1 cellular context compared by ENCODE assay signal in the genomic region with DNA sequence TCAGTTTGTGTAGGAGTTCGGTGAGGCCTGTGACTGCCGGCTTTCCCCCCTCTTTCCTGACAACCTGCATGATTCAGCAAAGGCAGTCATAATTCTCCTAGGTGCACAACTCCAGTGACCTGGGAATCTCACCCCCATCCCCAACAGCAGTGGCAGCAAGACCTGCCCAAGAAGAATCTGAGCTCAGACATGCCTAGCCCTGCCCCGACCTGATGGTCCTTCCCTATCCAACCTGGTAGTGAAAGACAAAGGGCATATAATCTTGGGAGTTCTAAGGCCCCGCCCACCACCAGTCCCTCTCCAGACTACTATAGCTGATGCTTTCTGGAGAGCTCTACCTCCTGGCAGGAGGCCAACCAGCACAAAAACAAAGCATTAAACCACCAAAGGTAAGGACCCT.
TF ChIP-seq lines count a peak whose summit lies in the region.

No MANE protein-coding gene starts in this region.

TF ChIP-seq in GM23338, 12 proteins besides CTCF, POLR2A, EP300 and RAD21 (continued from another document):
- TF ChIP-seq, protein P1, sequence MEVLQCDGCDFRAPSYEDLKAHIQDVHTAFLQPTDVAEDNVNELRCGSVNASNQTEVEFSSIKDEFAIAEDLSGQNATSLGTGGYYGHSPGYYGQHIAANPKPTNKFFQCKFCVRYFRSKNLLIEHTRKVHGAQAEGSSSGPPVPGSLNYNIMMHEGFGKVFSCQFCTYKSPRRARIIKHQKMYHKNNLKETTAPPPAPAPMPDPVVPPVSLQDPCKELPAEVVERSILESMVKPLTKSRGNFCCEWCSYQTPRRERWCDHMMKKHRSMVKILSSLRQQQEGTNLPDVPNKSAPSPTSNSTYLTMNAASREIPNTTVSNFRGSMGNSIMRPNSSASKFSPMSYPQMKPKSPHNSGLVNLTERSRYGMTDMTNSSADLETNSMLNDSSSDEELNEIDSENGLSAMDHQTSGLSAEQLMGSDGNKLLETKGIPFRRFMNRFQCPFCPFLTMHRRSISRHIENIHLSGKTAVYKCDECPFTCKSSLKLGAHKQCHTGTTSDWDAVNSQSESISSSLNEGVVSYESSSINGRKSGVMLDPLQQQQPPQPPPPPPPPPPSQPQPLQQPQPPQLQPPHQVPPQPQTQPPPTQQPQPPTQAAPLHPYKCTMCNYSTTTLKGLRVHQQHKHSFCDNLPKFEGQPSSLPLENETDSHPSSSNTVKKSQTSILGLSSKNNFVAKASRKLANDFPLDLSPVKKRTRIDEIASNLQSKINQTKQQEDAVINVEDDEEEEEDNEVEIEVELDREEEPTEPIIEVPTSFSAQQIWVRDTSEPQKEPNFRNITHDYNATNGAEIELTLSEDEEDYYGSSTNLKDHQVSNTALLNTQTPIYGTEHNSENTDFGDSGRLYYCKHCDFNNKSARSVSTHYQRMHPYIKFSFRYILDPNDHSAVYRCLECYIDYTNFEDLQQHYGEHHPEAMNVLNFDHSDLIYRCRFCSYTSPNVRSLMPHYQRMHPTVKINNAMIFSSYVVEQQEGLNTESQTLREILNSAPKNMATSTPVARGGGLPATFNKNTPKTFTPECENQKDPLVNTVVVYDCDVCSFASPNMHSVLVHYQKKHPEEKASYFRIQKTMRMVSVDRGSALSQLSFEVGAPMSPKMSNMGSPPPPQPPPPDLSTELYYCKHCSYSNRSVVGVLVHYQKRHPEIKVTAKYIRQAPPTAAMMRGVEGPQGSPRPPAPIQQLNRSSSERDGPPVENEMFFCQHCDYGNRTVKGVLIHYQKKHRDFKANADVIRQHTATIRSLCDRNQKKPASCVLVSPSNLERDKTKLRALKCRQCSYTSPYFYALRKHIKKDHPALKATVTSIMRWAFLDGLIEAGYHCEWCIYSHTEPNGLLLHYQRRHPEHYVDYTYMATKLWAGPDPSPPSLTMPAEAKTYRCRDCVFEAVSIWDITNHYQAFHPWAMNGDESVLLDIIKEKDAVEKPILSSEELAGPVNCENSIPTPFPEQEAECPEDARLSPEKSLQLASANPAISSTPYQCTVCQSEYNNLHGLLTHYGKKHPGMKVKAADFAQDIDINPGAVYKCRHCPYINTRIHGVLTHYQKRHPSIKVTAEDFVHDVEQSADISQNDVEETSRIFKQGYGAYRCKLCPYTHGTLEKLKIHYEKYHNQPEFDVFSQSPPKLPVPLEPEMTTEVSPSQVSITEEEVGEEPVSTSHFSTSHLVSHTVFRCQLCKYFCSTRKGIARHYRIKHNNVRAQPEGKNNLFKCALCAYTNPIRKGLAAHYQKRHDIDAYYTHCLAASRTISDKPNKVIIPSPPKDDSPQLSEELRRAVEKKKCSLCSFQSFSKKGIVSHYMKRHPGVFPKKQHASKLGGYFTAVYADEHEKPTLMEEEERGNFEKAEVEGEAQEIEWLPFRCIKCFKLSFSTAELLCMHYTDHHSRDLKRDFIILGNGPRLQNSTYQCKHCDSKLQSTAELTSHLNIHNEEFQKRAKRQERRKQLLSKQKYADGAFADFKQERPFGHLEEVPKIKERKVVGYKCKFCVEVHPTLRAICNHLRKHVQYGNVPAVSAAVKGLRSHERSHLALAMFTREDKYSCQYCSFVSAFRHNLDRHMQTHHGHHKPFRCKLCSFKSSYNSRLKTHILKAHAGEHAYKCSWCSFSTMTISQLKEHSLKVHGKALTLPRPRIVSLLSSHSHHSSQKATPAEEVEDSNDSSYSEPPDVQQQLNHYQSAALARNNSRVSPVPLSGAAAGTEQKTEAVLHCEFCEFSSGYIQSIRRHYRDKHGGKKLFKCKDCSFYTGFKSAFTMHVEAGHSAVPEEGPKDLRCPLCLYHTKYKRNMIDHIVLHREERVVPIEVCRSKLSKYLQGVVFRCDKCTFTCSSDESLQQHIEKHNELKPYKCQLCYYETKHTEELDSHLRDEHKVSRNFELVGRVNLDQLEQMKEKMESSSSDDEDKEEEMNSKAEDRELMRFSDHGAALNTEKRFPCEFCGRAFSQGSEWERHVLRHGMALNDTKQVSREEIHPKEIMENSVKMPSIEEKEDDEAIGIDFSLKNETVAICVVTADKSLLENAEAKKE (CRISPR knock-in tag; IDR thresholded peaks at IDR 0.05): no peak
- no peak for TF ChIP-seq POLR2AphosphoS5 (IDR thresholded peaks at IDR 0.05; ENCODE audit: low read depth)
- no peak for TF ChIP-seq EZH2phosphoT487 (IDR thresholded peaks at IDR 0.05; ENCODE audit: unreplicated experiment)
- TF ChIP-seq ETS1 (IDR thresholded peaks at IDR 0.05): no peak
- TF ChIP-seq ZNF331 (CRISPR knock-in tag; IDR thresholded peaks at IDR 0.05; ENCODE audit: low read depth): no peak
- no peak for TF ChIP-seq EZH2 (IDR thresholded peaks at IDR 0.05; ENCODE audit: low read depth, unreplicated experiment)
- TF ChIP-seq, protein P2, sequence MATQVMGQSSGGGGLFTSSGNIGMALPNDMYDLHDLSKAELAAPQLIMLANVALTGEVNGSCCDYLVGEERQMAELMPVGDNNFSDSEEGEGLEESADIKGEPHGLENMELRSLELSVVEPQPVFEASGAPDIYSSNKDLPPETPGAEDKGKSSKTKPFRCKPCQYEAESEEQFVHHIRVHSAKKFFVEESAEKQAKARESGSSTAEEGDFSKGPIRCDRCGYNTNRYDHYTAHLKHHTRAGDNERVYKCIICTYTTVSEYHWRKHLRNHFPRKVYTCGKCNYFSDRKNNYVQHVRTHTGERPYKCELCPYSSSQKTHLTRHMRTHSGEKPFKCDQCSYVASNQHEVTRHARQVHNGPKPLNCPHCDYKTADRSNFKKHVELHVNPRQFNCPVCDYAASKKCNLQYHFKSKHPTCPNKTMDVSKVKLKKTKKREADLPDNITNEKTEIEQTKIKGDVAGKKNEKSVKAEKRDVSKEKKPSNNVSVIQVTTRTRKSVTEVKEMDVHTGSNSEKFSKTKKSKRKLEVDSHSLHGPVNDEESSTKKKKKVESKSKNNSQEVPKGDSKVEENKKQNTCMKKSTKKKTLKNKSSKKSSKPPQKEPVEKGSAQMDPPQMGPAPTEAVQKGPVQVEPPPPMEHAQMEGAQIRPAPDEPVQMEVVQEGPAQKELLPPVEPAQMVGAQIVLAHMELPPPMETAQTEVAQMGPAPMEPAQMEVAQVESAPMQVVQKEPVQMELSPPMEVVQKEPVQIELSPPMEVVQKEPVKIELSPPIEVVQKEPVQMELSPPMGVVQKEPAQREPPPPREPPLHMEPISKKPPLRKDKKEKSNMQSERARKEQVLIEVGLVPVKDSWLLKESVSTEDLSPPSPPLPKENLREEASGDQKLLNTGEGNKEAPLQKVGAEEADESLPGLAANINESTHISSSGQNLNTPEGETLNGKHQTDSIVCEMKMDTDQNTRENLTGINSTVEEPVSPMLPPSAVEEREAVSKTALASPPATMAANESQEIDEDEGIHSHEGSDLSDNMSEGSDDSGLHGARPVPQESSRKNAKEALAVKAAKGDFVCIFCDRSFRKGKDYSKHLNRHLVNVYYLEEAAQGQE (IDR thresholded peaks at IDR 0.05; ENCODE audit: unreplicated experiment): no peak
